ENCODE assay signal across 19 cellular contexts in the genomic region with DNA sequence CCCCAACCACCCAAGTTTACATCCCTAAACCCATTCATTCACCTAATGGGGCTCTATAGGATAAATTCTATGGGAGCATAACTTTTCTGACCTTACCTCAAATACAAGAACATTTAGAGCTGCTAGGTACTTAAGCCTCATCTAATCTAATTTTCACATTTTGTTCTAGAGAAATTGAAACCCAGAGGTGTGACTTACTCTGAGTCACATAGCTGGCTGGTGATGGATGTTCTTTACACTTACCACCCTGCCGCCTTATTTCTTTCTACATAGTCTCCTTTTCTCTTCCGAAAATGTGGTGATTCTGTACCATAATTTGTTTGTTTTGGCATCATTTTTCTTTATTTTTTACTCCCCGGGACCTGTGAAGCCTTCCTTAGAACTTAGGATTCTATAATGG.
"Had no signal": no experiment of that assay in that cellular context is flagged by ENCODE, and none has a peak within 500 bp of the region (broad histone marks: within the 10 kb centered on the region; RNA-seq: fewer than 3 reads in every experiment).

No MANE protein-coding gene starts in this region.

- H3K27me3 ChIP-seq: colonic mucosa, heart left ventricle, right lobe of liver, transverse colon had no signal

- H3K4me1 ChIP-seq: colonic mucosa, heart left ventricle, psoas muscle, right lobe of liver, transverse colon had no signal

- H3K4me3 Mint-ChIP-seq: mesothelial cell of epicardium; natural killer cell treated with Interleukin-12 subunit alpha and Interleukin-12 subunit beta and Interleukin-15 and Interleukin-18, amount 100 ng/mL, for 72 hours; stimulated activated naive B cell treated with anti-CD40 and anti-IgM and Interleukin-4, amounts not matched to agents 10 μg/mL and 1 μg/mL and 100 μg/mL, for 72 hours; stimulated activated naive CD8-positive, alpha-beta T cell treated with anti-CD3 and anti-CD28 coated beads, Interleukin-15, amount 100 ng/mL, for 72 hours had no signal

- H3K4me3 ChIP-seq: colonic mucosa, heart left ventricle, psoas muscle, right lobe of liver, thoracic aorta, transverse colon had no signal

- H3K9me3 ChIP-seq: colonic mucosa, heart left ventricle, psoas muscle, right lobe of liver, thoracic aorta, transverse colon had no signal

- H3K36me3 ChIP-seq: colonic mucosa had no signal

- DNase-seq: colonic mucosa; dermis blood vessel endothelial cell; effector CD4-positive, alpha-beta T cell; heart left ventricle; hippocampal formation; kidney glomerular epithelial cell; psoas muscle; retina; right lobe of liver; stimulated activated CD4-positive, alpha-beta T cell treated with anti-CD3 and anti-CD28 coated beads, Interleukin-15, amount 100 ng/mL, for 24 hours; stimulated activated CD4-positive, alpha-beta T cell treated with anti-CD3 and anti-CD28 coated beads, Interleukin-1b, Interleukin-23, amount 100 ng/mL, for 48 hours; stimulated activated CD4-positive, alpha-beta T cell treated with anti-CD3 and anti-CD28 coated beads, Interleukin-4, amount 100 ng/mL, for 24 hours; stimulated activated naive B cell treated with anti-CD40 and anti-IgM and Interleukin-4, amounts not matched to agents 10 μg/mL and 1 μg/mL and 100 μg/mL, for 72 hours; stimulated activated naive CD8-positive, alpha-beta T cell treated with anti-CD3 and anti-CD28 coated beads, Interleukin-15, amount 100 ng/mL, for 72 hours; transverse colon had no signal

- ATAC-seq: esophagus mucosa; heart left ventricle; natural killer cell treated with Interleukin-12 subunit alpha and Interleukin-12 subunit beta and Interleukin-15 and Interleukin-18, amount 100 ng/mL, for 72 hours; psoas muscle; right lobe of liver; stimulated activated naive B cell treated with anti-CD40 and anti-IgM and Interleukin-4, amounts not matched to agents 10 μg/mL and 1 μg/mL and 100 μg/mL, for 72 hours; stimulated activated naive CD8-positive, alpha-beta T cell treated with anti-CD3 and anti-CD28 coated beads, Interleukin-15, amount 100 ng/mL, for 72 hours had no signal

- H3K9me3 Mint-ChIP-seq: natural killer cell treated with Interleukin-12 subunit alpha and Interleukin-12 subunit beta and Interleukin-15 and Interleukin-18, amount 100 ng/mL, for 72 hours; stimulated activated naive B cell treated with anti-CD40 and anti-IgM and Interleukin-4, amounts not matched to agents 10 μg/mL and 1 μg/mL and 100 μg/mL, for 72 hours; stimulated activated naive CD8-positive, alpha-beta T cell treated with anti-CD3 and anti-CD28 coated beads, Interleukin-15, amount 100 ng/mL, for 72 hours had no signal

- H3K27ac Mint-ChIP-seq: mesothelial cell of epicardium; natural killer cell treated with Interleukin-12 subunit alpha and Interleukin-12 subunit beta and Interleukin-15 and Interleukin-18, amount 100 ng/mL, for 72 hours; stimulated activated naive B cell treated with anti-CD40 and anti-IgM and Interleukin-4, amounts not matched to agents 10 μg/mL and 1 μg/mL and 100 μg/mL, for 72 hours; stimulated activated naive CD8-positive, alpha-beta T cell treated with anti-CD3 and anti-CD28 coated beads, Interleukin-15, amount 100 ng/mL, for 72 hours had no signal

- H3K4me1 Mint-ChIP-seq: stimulated activated naive CD8-positive, alpha-beta T cell treated with anti-CD3 and anti-CD28 coated beads, Interleukin-15, amount 100 ng/mL, for 72 hours had no signal

- H3K27me3 Mint-ChIP-seq: natural killer cell treated with Interleukin-12 subunit alpha and Interleukin-12 subunit beta and Interleukin-15 and Interleukin-18, amount 100 ng/mL, for 72 hours; stimulated activated naive B cell treated with anti-CD40 and anti-IgM and Interleukin-4, amounts not matched to agents 10 μg/mL and 1 μg/mL and 100 μg/mL, for 72 hours; stimulated activated naive CD8-positive, alpha-beta T cell treated with anti-CD3 and anti-CD28 coated beads, Interleukin-15, amount 100 ng/mL, for 72 hours had no signal

- H3K27ac ChIP-seq: colonic mucosa, heart left ventricle, psoas muscle, right lobe of liver, thoracic aorta, transverse colon had no signal
